2 cellular contexts compared by ENCODE assay signal in the genomic region with DNA sequence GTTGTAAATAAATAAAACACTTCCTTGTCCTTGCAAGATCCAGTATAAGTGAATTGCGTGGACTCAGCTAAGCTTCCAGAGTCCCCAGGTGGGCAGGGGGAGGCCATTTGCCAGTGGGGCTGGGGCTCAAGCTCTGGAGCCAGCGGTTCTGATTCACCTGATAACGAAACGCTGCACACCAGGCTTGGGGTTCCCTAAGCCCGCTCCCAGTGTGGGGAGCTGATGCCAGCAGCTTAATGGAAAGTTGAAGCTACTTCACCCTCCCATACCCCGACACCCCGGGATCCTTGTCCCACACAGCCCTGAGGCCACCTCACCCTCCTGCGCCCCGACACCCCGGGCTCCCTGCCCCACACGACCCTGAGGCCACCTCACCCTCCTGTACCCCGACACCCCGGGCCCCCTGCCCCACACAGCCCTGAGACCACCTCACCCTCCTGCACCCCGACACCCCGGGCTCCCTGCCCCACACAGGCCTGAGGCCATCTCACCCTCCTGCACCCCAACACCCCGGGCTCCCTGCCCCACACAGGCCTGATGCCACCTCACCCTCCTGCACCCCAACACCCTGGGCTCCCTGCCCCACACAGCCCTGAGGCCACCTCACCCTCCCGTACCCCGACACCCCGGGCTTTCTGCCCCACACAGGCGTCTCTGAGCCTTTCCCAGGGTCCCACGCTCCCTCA.
TF ChIP-seq lines count a peak whose summit lies in the region.

No MANE protein-coding gene starts in this region.

TF ChIP-seq in SK-N-SH, 30 proteins besides CTCF, POLR2A, EP300 and RAD21 (continued from another document):
- no peak for TF ChIP-seq NRF1 (IDR thresholded peaks at IDR 0.05; ENCODE audit: low read depth, low read length)

TF ChIP-seq in SK-N-SH treated with all-trans-retinoic acid at 6 μM for 48 hours, 23 proteins besides CTCF, POLR2A, EP300 and RAD21 (continued from another document):
- TF ChIP-seq, protein P1, sequence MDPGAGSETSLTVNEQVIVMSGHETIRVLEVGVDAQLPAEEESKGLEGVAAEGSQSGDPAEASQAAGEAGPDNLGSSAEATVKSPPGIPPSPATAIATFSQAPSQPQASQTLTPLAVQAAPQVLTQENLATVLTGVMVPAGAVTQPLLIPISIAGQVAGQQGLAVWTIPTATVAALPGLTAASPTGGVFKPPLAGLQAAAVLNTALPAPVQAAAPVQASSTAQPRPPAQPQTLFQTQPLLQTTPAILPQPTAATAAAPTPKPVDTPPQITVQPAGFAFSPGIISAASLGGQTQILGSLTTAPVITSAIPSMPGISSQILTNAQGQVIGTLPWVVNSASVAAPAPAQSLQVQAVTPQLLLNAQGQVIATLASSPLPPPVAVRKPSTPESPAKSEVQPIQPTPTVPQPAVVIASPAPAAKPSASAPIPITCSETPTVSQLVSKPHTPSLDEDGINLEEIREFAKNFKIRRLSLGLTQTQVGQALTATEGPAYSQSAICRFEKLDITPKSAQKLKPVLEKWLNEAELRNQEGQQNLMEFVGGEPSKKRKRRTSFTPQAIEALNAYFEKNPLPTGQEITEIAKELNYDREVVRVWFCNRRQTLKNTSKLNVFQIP (CRISPR knock-in tag; IDR thresholded peaks at IDR 0.05; ENCODE audit: borderline replicate concordance, low read depth), result no peak
- TF ChIP-seq ISL1 (CRISPR knock-in tag; IDR thresholded peaks at IDR 0.05), result no peak
- no peak for TF ChIP-seq GLIS3 (CRISPR knock-in tag; IDR thresholded peaks at IDR 0.05)
- TF ChIP-seq TCF4 (CRISPR knock-in tag; IDR thresholded peaks at IDR 0.05; ENCODE audit: borderline replicate concordance), result no peak
- no peak for TF ChIP-seq ZC3H10 (CRISPR knock-in tag; IDR thresholded peaks at IDR 0.05)
- TF ChIP-seq, protein P2, sequence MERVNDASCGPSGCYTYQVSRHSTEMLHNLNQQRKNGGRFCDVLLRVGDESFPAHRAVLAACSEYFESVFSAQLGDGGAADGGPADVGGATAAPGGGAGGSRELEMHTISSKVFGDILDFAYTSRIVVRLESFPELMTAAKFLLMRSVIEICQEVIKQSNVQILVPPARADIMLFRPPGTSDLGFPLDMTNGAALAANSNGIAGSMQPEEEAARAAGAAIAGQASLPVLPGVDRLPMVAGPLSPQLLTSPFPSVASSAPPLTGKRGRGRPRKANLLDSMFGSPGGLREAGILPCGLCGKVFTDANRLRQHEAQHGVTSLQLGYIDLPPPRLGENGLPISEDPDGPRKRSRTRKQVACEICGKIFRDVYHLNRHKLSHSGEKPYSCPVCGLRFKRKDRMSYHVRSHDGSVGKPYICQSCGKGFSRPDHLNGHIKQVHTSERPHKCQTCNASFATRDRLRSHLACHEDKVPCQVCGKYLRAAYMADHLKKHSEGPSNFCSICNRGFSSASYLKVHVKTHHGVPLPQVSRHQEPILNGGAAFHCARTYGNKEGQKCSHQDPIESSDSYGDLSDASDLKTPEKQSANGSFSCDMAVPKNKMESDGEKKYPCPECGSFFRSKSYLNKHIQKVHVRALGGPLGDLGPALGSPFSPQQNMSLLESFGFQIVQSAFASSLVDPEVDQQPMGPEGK (CRISPR knock-in tag; IDR thresholded peaks at IDR 0.05; ENCODE audit: borderline replicate concordance), result no peak
- no peak for TF ChIP-seq ZNF565 (CRISPR knock-in tag; conservative IDR thresholded peaks at IDR 0.05; ENCODE audit: low read depth)
- TF ChIP-seq, protein P3, sequence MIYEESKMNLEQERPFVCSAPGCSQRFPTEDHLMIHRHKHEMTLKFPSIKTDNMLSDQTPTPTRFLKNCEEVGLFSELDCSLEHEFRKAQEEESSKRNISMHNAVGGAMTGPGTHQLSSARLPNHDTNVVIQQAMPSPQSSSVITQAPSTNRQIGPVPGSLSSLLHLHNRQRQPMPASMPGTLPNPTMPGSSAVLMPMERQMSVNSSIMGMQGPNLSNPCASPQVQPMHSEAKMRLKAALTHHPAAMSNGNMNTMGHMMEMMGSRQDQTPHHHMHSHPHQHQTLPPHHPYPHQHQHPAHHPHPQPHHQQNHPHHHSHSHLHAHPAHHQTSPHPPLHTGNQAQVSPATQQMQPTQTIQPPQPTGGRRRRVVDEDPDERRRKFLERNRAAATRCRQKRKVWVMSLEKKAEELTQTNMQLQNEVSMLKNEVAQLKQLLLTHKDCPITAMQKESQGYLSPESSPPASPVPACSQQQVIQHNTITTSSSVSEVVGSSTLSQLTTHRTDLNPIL (CRISPR knock-in tag; IDR thresholded peaks at IDR 0.05; ENCODE audit: low read depth), result no peak
- TF ChIP-seq ARNTL (CRISPR knock-in tag; IDR thresholded peaks at IDR 0.05; ENCODE audit: borderline replicate concordance, low read depth), result no peak
- no peak for TF ChIP-seq ZFP3 (CRISPR knock-in tag; IDR thresholded peaks at IDR 0.05)
- TF ChIP-seq SNAI2 (CRISPR knock-in tag; IDR thresholded peaks at IDR 0.05), result no peak
